ENCODE assay signal across 1 cellular context in genomic region chr16:88401604-88402246, GRCh38.
TF ChIP-seq lines count a peak whose summit lies in the region.

No MANE protein-coding gene starts in this region.

TF ChIP-seq in HEK293, 187 proteins besides CTCF, POLR2A, EP300 and RAD21 (continued from another document):
- TF ChIP-seq PRDM10 (tag by site-specific recombination; IDR thresholded peaks at IDR 0.05), result no peak
- no peak for TF ChIP-seq ZNF423 (tag by site-specific recombination; IDR thresholded peaks at IDR 0.05)
- peak; percentile 85 for TF ChIP-seq ZNF366 (tag by site-specific recombination; conservative IDR thresholded peaks at IDR 0.05)
- no peak for TF ChIP-seq ZNF501 (tag by site-specific recombination; IDR thresholded peaks at IDR 0.05)
- no peak for TF ChIP-seq ZNF175 (tag by site-specific recombination; IDR thresholded peaks at IDR 0.05)
- TF ChIP-seq OVOL3 (tag by site-specific recombination; IDR thresholded peaks at IDR 0.05), result no peak
- TF ChIP-seq ZNF645 (tag by site-specific recombination; IDR thresholded peaks at IDR 0.05), result no peak
- no peak for TF ChIP-seq ZNF488 (tag by site-specific recombination; IDR thresholded peaks at IDR 0.05)
- peak; percentile 68 for TF ChIP-seq EGR2 (tag by site-specific recombination; IDR thresholded peaks at IDR 0.05; ENCODE audit: low read depth)
- TF ChIP-seq ZBTB17 (tag by site-specific recombination; IDR thresholded peaks at IDR 0.05), result peak; percentile 88
- no peak for TF ChIP-seq ZBTB44 (tag by site-specific recombination; IDR thresholded peaks at IDR 0.05)
- TF ChIP-seq ZNF394 (tag by site-specific recombination; IDR thresholded peaks at IDR 0.05; ENCODE audit: borderline replicate concordance), result no peak
